Comparison of ENCODE assay signal across 1 cellular context in genomic region chr9:130262771-130263170, GRCh38.
TF ChIP-seq lines count a peak whose summit lies in the region.

No MANE protein-coding gene starts in this region.

TF ChIP-seq in H1, 55 proteins besides CTCF, POLR2A, EP300 and RAD21:
- TF ChIP-seq TBP (IDR thresholded peaks at IDR 0.05; ENCODE audit: low read depth, low read length), result no peak
- TF ChIP-seq E2F6 (IDR thresholded peaks at IDR 0.05), result no peak
- TF ChIP-seq FOSL1 (IDR thresholded peaks at IDR 0.05; ENCODE audit: insufficient read depth, low read depth, low read length), result no peak
- TF ChIP-seq MAFK (IDR thresholded peaks at IDR 0.05; ENCODE audit: low read depth, low read length), result no peak
- TF ChIP-seq TAF7 (optimal IDR thresholded peaks at IDR 0.05; ENCODE audit: borderline replicate concordance, low read depth, low read length), result no peak
- TF ChIP-seq CBX8 (IDR thresholded peaks at IDR 0.05; ENCODE audit: borderline replicate concordance, low read depth, low read length), result no peak
- TF ChIP-seq KDM4A (IDR thresholded peaks at IDR 0.05; ENCODE audit: low read depth, low read length, severe bottlenecking), result no peak
- no peak for TF ChIP-seq HDAC2 (IDR thresholded peaks at IDR 0.05; ENCODE audit: borderline replicate concordance in 1 of 2, low read depth in 2 of 2, low read length in 2 of 2)
- no peak for TF ChIP-seq EZH2 (IDR thresholded peaks at IDR 0.05; ENCODE audit: low read depth, low read length, severe bottlenecking)
TF ChIP-seq in H1: peak in this region for 0.
